In the genomic region with DNA sequence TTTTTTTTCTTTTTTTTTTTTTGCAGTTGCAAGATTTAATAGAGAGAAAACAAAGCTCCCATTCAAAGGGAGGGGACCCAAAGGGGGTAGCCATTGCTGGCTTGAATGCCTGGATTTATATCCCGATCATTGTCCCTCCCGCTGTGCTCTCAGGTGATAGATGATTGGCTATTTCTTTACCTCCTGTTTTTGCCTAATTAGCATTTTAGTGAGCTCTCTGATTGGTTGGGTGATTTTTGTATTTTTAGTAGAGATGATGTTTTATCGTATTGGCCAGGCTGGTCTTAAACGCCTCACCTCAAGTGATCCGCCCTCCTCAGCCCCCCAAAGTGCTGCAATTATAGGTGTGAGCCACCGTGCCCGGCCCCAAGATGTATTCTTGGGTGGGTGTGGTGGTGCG, we compare ENCODE assay signal across 1 cellular context.
TF ChIP-seq lines count a peak whose summit lies in the region.

No MANE protein-coding gene starts in this region.

TF ChIP-seq in A549, 52 proteins besides CTCF, POLR2A, EP300 and RAD21:
- peak; percentile 8 for TF ChIP-seq MAFK (IDR thresholded peaks at IDR 0.05; ENCODE audit: partially characterized antibody)
